20 cellular contexts compared by ENCODE assay signal in the genomic region with DNA sequence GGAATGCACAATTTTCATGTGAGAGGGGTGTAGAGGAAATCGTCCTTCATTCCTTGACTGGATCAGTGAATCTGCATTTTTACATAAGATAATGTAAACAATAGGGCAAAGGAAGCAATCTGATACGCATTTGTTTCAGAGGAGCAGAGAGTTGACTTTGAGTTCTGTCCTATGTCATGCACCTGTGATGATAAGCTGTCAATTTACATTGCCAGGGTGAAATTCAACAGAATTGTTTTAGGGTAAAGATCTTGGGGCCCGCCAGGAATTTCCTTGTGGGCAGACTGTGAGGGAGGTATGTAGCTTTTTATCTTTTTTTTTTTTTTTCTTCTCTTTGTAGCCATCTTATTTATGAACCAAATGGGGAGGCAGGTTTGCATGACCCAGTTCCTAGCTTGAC.
"Had no signal": no experiment of that assay in that cellular context is flagged by ENCODE, and none has a peak within 500 bp of the region (broad histone marks: within the 10 kb centered on the region; RNA-seq: fewer than 3 reads in every experiment).

No MANE protein-coding gene starts in this region.

- DNase-seq: activated CD4-positive, alpha-beta T cell treated with anti-CD3 and anti-CD28 coated beads, Interleukin-2, amount 50 U/mL, for 4 hours; activated CD8-positive, alpha-beta memory T cell treated with anti-CD3 and anti-CD28 coated beads for 24 hours; activated CD8-positive, alpha-beta memory T cell treated with anti-CD3 and anti-CD28 coated beads, Interleukin-2, amount 50 U/mL, for 4 hours; activated naive CD4-positive, alpha-beta T cell; activated T-cell treated with anti-CD3 and anti-CD28 coated beads, Interleukin-2, amount 50 U/mL, for 24 hours; cortex of kidney; left ventricle myocardium superior; mammary epithelial cell; natural killer cell; stimulated activated CD4-positive, alpha-beta T cell treated with anti-CD3 and anti-CD28 coated beads, Interleukin-12 subunit alpha, Interleukin-12 subunit beta, amount 100 ng/mL, for 4 hours; stimulated activated CD4-positive, alpha-beta T cell treated with anti-CD3 and anti-CD28 coated beads, Interleukin-4, amount 100 ng/mL, for 4 hours; stimulated activated naive CD8-positive, alpha-beta T cell treated with anti-CD3 and anti-CD28 coated beads, Interleukin-15, Interleukin-2, amounts not matched to agents 100 U/mL and 50 U/mL, for 24 hours; T-helper 1 cell; upper lobe of left lung had no signal

- H3K4me1 Mint-ChIP-seq: natural killer cell had no signal

- H3K27ac Mint-ChIP-seq: activated naive CD8-positive, alpha-beta T cell; activated T-cell treated with anti-CD3 and anti-CD28 coated beads, Interleukin-2, amount 50 U/mL, for 24 hours; activated T-helper 2 cell treated with anti-CD3 and anti-CD28 coated beads, Interferon-gamma antibody, Interleukin-2, Interleukin-4, amounts not matched to agents 10 μg/mL and 5 μg/mL and 100 μg/mL, durations not matched to agents 14 hours and 24 hours and 36 hours; mesothelial cell of epicardium; natural killer cell had no signal

- H3K4me3 ChIP-seq: prostate gland, right atrium auricular region, upper lobe of left lung had no signal

- H3K27ac ChIP-seq: epithelial cell of prostate, prostate gland, right atrium auricular region, upper lobe of left lung had no signal

- H3K4me1 ChIP-seq: prostate gland had no signal

- ATAC-seq: left ventricle myocardium superior; natural killer cell; stimulated activated naive CD8-positive, alpha-beta T cell treated with anti-CD3 and anti-CD28 coated beads, Interleukin-15, Interleukin-2, amounts not matched to agents 100 U/mL and 50 U/mL, for 24 hours had no signal

- H3K36me3 ChIP-seq: prostate gland, right atrium auricular region, upper lobe of left lung had no signal

- H3K27me3 Mint-ChIP-seq: activated T-cell treated with anti-CD3 and anti-CD28 coated beads, Interleukin-2, amount 50 U/mL, for 24 hours had no signal

- H3K9me3 Mint-ChIP-seq: activated T-cell treated with anti-CD3 and anti-CD28 coated beads, Interleukin-2, amount 50 U/mL, for 24 hours; activated T-helper 2 cell treated with anti-CD3 and anti-CD28 coated beads, Interferon-gamma antibody, Interleukin-2, Interleukin-4, amounts not matched to agents 10 μg/mL and 5 μg/mL and 100 μg/mL, durations not matched to agents 14 hours and 24 hours and 36 hours; natural killer cell had no signal

- H3K4me3 Mint-ChIP-seq: activated naive CD8-positive, alpha-beta T cell; activated T-cell treated with anti-CD3 and anti-CD28 coated beads, Interleukin-2, amount 50 U/mL, for 24 hours; mesothelial cell of epicardium; natural killer cell had no signal

- H3K9me3 ChIP-seq: prostate gland, right atrium auricular region, upper lobe of left lung had no signal

- H3K36me3 Mint-ChIP-seq: activated naive CD8-positive, alpha-beta T cell; natural killer cell had no signal

- H3K27me3 ChIP-seq: right atrium auricular region, upper lobe of left lung had no signal
